ENCODE assay signal across 8 cellular contexts in genomic region chr1:7953850-7954609, GRCh38. TPM values are rescaled to one million over a fixed set of nuclear protein-coding genes. Genes with fewer than 3 reads are reported as not detected.
DNase-seq lines count a peak whose midpoint lies in the region; ATAC-seq and TF ChIP-seq lines count a peak whose summit lies in the region.

No MANE protein-coding gene starts in this region.

- H4K20me1 ChIP-seq in GM23248 (ENCODE audit: insufficient read depth) (no peaks in the 10 kb centered on the region), SU-DHL-6 (ENCODE audit: low read depth, low read length) (no peaks in the 10 kb centered on the region)

- no peaks in the 10 kb centered on the region for H3K27me3 ChIP-seq in GM23248 (replicated peaks; ENCODE audit: insufficient read depth)
- H3K27me3 ChIP-seq in MG63: no peaks in the 10 kb centered on the region
- no peaks in the 10 kb centered on the region for H3K27me3 ChIP-seq in SU-DHL-6 (ENCODE audit: low read length)
- H3K27me3 ChIP-seq in aorta (ENCODE audit: control insufficient read depth in 1 of 2, insufficient read depth in 2 of 2, low read length in 1 of 2): no peaks in the 10 kb centered on the region

- intact Hi-C loops in cardiac septum (cut with DNase I) (no loop called here), aorta (cut with DNase I) (no loop called here)

- H3K79me2 ChIP-seq in GM23248 (ENCODE audit: insufficient read depth) (no peaks in the 10 kb centered on the region), SU-DHL-6 (ENCODE audit: insufficient read depth, low read length) (no peaks in the 10 kb centered on the region)

- peak overlapping the region; percentile 74 for H3K4me3 ChIP-seq in GM23248
- H3K4me3 ChIP-seq in MG63: peak overlapping the region; percentile 70
- peak overlapping the region; percentile 82 for H3K4me3 ChIP-seq in SU-DHL-6 (ENCODE audit: insufficient read depth, low read length, poor library complexity, severe bottlenecking)
- H3K4me3 ChIP-seq in aorta (ENCODE audit: low read length in 2 of 2): peak overlapping the region; percentile 24 to 30

- no peaks in the 10 kb centered on the region for H3K36me3 ChIP-seq in GM23248 (ENCODE audit: low read depth)
- no peaks in the 10 kb centered on the region for H3K36me3 ChIP-seq in MG63
- H3K36me3 ChIP-seq in SU-DHL-6 (ENCODE audit: low read length): no peaks in the 10 kb centered on the region
- H3K36me3 ChIP-seq in aorta (ENCODE audit: control insufficient read depth in 1 of 2, insufficient read depth in 2 of 2, low read length in 1 of 2): no peaks in the 10 kb centered on the region

- no peaks in the 10 kb centered on the region for H3K9me3 ChIP-seq in GM23248 (ENCODE audit: low read depth)
- no peaks in the 10 kb centered on the region for H3K9me3 ChIP-seq in MG63
- no peaks in the 10 kb centered on the region for H3K9me3 ChIP-seq in SU-DHL-6 (ENCODE audit: insufficient read depth, low read length)
- H3K9me3 ChIP-seq in aorta (ENCODE audit: control insufficient read depth, low read length): no peaks in the 10 kb centered on the region

- no peaks in the 10 kb centered on the region for H3K9me2 ChIP-seq in GM23248 (ENCODE audit: insufficient read depth)
- no peaks in the 10 kb centered on the region for H3K9me2 ChIP-seq in SU-DHL-6 (replicated peaks; ENCODE audit: insufficient read depth, low read length)

- H3K4me1 ChIP-seq in GM23248 (ENCODE audit: insufficient read depth) (peaks cover 10% of the 10 kb centered on the region), aorta (ENCODE audit: control insufficient read depth in 1 of 2, insufficient read depth in 2 of 2, low read length in 2 of 2) (no peaks in the 10 kb centered on the region)

- in situ Hi-C loops in GM23248 (cut with MboI): no loop called here

- no peak overlapping the region for H3K27ac ChIP-seq in GM23248
- H3K27ac ChIP-seq in SU-DHL-6 (ENCODE audit: low read depth, low read length): peak overlapping the region; percentile 55
- H3K27ac ChIP-seq in aorta (ENCODE audit: low read depth in 1 of 2, low read length in 2 of 2): peak overlapping the region in 1 of 2 donors; percentile 56

- TF ChIP-seq CTCF in SU-DHL-6 (IDR thresholded peaks at IDR 0.05; ENCODE audit: insufficient read depth, low read length, poor library complexity, severe bottlenecking): no peak

- peak overlapping the region; percentile 96 for H2AFZ ChIP-seq in GM23248
- peak overlapping the region; percentile 96 for H2AFZ ChIP-seq in SU-DHL-6 (ENCODE audit: low read depth, low read length, severe bottlenecking)

- peak; percentile 99 for ATAC-seq in aorta (ENCODE audit: low FRiP score)

- WGBS in GM23248 (ENCODE audit: low coverage in 1 of 2, low lambda C conversion rate in 2 of 2, missing lambda C conversion rate in 2 of 2), 2 experiments: 3 to 5% methylated on average over 63 to 64 of the region's 65 CpGs
- 1% methylated on average over 65 of the region's 65 CpGs for WGBS in aorta, 2 donors

- DNase-seq in EL: peak; percentile 85
- peak; percentile 89 for DNase-seq in GM23248
- peak; percentile 97 for DNase-seq in MG63
- peak; percentile 58 for DNase-seq in activated naive CD8-positive, alpha-beta T cell treated with anti-CD3 and anti-CD28 coated beads, Interleukin-2, amount 50 U/mL, for 16 hours (ENCODE audit: low read depth, low spot score)
- peak; percentile 98 for DNase-seq in cardiac septum (ENCODE audit: low spot score)
- peak; percentile 81 for DNase-seq in renal cortical epithelial cell (ENCODE audit: low read depth)
- peak; percentile 98 to 99 for DNase-seq in aorta

- peak overlapping the region; percentile 84 for H3K4me2 ChIP-seq in GM23248 (ENCODE audit: unreplicated experiment)
- H3K4me2 ChIP-seq in SU-DHL-6 (ENCODE audit: low read depth, low read length, poor library complexity, severe bottlenecking): peak overlapping the region; percentile 99

- H3K9ac ChIP-seq in GM23248 (peak overlapping the region; percentile 67), SU-DHL-6 (ENCODE audit: low read length) (peak overlapping the region; percentile 71)

- H3F3A ChIP-seq in GM23248 (ENCODE audit: insufficient read depth): peaks cover 24% of the 10 kb centered on the region
- no peaks in the 10 kb centered on the region for H3F3A ChIP-seq in SU-DHL-6 (ENCODE audit: insufficient read depth)

RNA-seq across cellular contexts. Expression of gene PARK7, which starts 7.5 kb away (rescaled TPM):
- total RNA-seq in GM23248 (2014; rRNA removed; shearing (Covaris generic)): 191 and 198 TPM in 2 replicates
- polyA plus RNA-seq in GM23248 (2016; fragmentation: Nextera tagmentation; extraction: Ambion mirVana) (514 and 522 TPM in 2 replicates), aorta (100 to 1,000 TPM; 322 to 503 TPM)
- total RNA-seq in MG63 (2014; rRNA removed; shearing (Covaris generic); ENCODE audit: low replicate concordance): 398 and 501 TPM in 2 replicates
- total RNA-seq in cardiac septum (316 TPM), renal cortical epithelial cell (245 and 262 TPM in 2 replicates), aorta (100 to 1,000 TPM; 192 to 201 TPM)

RNA-seq across cellular contexts. Expression of gene TNFRSF9, which starts 13.4 kb away (rescaled TPM):
- 0.13 TPM in 1 of 2 replicates, not detected in the other for total RNA-seq in GM23248 (2014; rRNA removed; shearing (Covaris generic))
- polyA plus RNA-seq in GM23248 (2016; fragmentation: Nextera tagmentation; extraction: Ambion mirVana) (not detected in 2 replicates), aorta (not detected)
- not detected in 2 replicates for total RNA-seq in MG63 (2014; rRNA removed; shearing (Covaris generic); ENCODE audit: low replicate concordance)
- total RNA-seq in cardiac septum (0.22 TPM), renal cortical epithelial cell (4.1 and 7.8 TPM in 2 replicates), aorta (under 1 TPM; 0.36 to 0.42 TPM)

Comparison
In these comparisons a context has a peak if more than half of its experiments do, and no peak if none do; other contexts are left out.
1. H3K4me3 ChIP-seq: peak in every context shown above with its lines; median percentile 82 in SU-DHL-6; 74 in GM23248; 70 in MG63; 27 in aorta.